ENCODE assay signal across 36 cellular contexts in the genomic region with DNA sequence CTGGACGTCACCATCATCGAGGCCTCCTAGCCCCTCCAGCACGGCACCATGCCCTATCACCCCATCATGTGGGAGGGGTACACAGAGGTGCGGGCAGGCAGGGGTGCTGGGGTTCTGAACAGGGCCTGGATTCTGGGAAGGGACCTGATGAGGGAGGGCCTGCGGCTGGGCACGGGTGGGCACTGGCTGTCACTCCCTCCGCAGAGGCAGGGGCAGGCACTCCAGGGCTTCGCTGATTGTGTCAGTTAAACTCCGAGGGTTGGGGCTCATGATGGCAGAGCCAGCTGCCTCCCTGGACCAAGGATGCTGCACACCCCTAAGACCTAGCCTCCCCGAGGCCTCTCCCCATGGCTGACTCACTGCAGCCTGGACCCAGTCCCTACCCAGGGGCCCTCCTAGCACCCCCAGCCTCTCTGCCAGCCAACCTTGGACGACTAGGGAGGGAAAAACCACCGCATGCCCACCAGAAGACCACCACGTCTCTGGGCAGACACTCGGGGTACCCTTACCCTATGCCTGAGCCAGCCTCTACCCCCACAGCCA. TPM values are rescaled to one million over a fixed set of nuclear protein-coding genes. Genes with fewer than 3 reads are reported as not detected.
"Had no signal": no experiment of that assay in that cellular context is flagged by ENCODE, and none has a peak within 500 bp of the region (broad histone marks: within the 10 kb centered on the region; RNA-seq: fewer than 3 reads in every experiment).

No MANE protein-coding gene starts in this region.

- H3K27ac Mint-ChIP-seq: activated CD4-positive, alpha-beta memory T cell treated with anti-CD3 and anti-CD28 coated beads for 36 hours; activated CD4-positive, alpha-beta T cell treated with anti-CD3 and anti-CD28 coated beads for 36 hours; activated CD4-positive, alpha-beta T cell treated with anti-CD3 and anti-CD28 coated beads, Interleukin-2, amount 10 ng/mL, durations not matched to agents 24 days and 14 days; activated CD8-positive, alpha-beta memory T cell treated with anti-CD3 and anti-CD28 coated beads, Interleukin-2, amount 10 ng/mL, durations not matched to agents 7 days and 5 days; activated CD8-positive, alpha-beta T cell treated with anti-CD3 and anti-CD28 coated beads, Interleukin-2, amount 10 ng/mL, durations not matched to agents 7 days and 5 days; activated naive CD4-positive, alpha-beta T cell treated with anti-CD3 and anti-CD28 coated beads, Interleukin-2, amount 10 ng/mL, durations not matched to agents 7 days and 5 days; activated naive CD4-positive, alpha-beta T cell treated with anti-CD3 and anti-CD28 coated beads, Interleukin-2, amount 50 U/mL, for 72 hours; activated naive CD8-positive, alpha-beta T cell treated with anti-CD3 and anti-CD28 coated beads, Interleukin-2, amount 10 ng/mL, durations not matched to agents 7 days and 5 days; activated T-helper 1 cell treated with anti-CD3 and anti-CD28 coated beads, Interleukin-12 subunit alpha, Interleukin-12 subunit beta, Interleukin-2, Interleukin-4 antibody, amounts not matched to agents 30 ng/mL and 10 ng/mL and 1 ng/mL, durations not matched to agents 14 hours and 24 hours and 36 hours; activated T-helper 2 cell treated with anti-CD3 and anti-CD28 coated beads, Interferon-gamma antibody, Interleukin-2, Interleukin-4, amounts not matched to agents 10 μg/mL and 5 μg/mL and 100 μg/mL, durations not matched to agents 14 hours and 24 hours and 36 hours had no signal

- H3K4me3 Mint-ChIP-seq: activated CD4-positive, alpha-beta memory T cell treated with anti-CD3 and anti-CD28 coated beads for 36 hours; activated CD4-positive, alpha-beta T cell treated with anti-CD3 and anti-CD28 coated beads for 36 hours; activated CD4-positive, alpha-beta T cell treated with anti-CD3 and anti-CD28 coated beads, Interleukin-2, amount 10 ng/mL, durations not matched to agents 24 days and 14 days; activated CD8-positive, alpha-beta memory T cell treated with anti-CD3 and anti-CD28 coated beads, Interleukin-2, amount 10 ng/mL, durations not matched to agents 7 days and 5 days; activated CD8-positive, alpha-beta T cell treated with anti-CD3 and anti-CD28 coated beads, Interleukin-2, amount 10 ng/mL, durations not matched to agents 7 days and 5 days; activated naive CD4-positive, alpha-beta T cell treated with anti-CD3 and anti-CD28 coated beads, Interleukin-2, amount 10 ng/mL, durations not matched to agents 7 days and 5 days; activated naive CD8-positive, alpha-beta T cell treated with anti-CD3 and anti-CD28 coated beads, Interleukin-2, amount 10 ng/mL, durations not matched to agents 7 days and 5 days; activated T-helper 1 cell treated with anti-CD3 and anti-CD28 coated beads, Interleukin-12 subunit alpha, Interleukin-12 subunit beta, Interleukin-2, Interleukin-4 antibody, amounts not matched to agents 30 ng/mL and 10 ng/mL and 1 ng/mL, durations not matched to agents 14 hours and 24 hours and 36 hours; central memory CD8-positive, alpha-beta T cell had no signal

- H3K27me3 Mint-ChIP-seq: activated CD4-positive, alpha-beta memory T cell treated with anti-CD3 and anti-CD28 coated beads for 36 hours; activated CD4-positive, alpha-beta T cell treated with anti-CD3 and anti-CD28 coated beads for 36 hours; activated CD4-positive, alpha-beta T cell treated with anti-CD3 and anti-CD28 coated beads, Interleukin-2, amount 10 ng/mL, durations not matched to agents 24 days and 14 days; activated CD8-positive, alpha-beta memory T cell treated with anti-CD3 and anti-CD28 coated beads, Interleukin-2, amount 10 ng/mL, durations not matched to agents 7 days and 5 days; central memory CD8-positive, alpha-beta T cell had no signal

- H3K36me3 Mint-ChIP-seq: activated naive CD4-positive, alpha-beta T cell treated with anti-CD3 and anti-CD28 coated beads, Interleukin-2, amount 10 ng/mL, durations not matched to agents 7 days and 5 days; activated naive CD8-positive, alpha-beta T cell treated with anti-CD3 and anti-CD28 coated beads, Interleukin-2, amount 10 ng/mL, durations not matched to agents 7 days and 5 days had no signal

- H3K4me1 Mint-ChIP-seq: activated CD4-positive, alpha-beta T cell treated with anti-CD3 and anti-CD28 coated beads for 36 hours; activated CD4-positive, alpha-beta T cell treated with anti-CD3 and anti-CD28 coated beads, Interleukin-2, amount 10 ng/mL, durations not matched to agents 24 days and 14 days; activated CD8-positive, alpha-beta memory T cell treated with anti-CD3 and anti-CD28 coated beads, Interleukin-2, amount 10 ng/mL, durations not matched to agents 7 days and 5 days; activated naive CD4-positive, alpha-beta T cell treated with anti-CD3 and anti-CD28 coated beads, Interleukin-2, amount 10 ng/mL, durations not matched to agents 7 days and 5 days; activated naive CD8-positive, alpha-beta T cell treated with anti-CD3 and anti-CD28 coated beads, Interleukin-2, amount 10 ng/mL, durations not matched to agents 7 days and 5 days had no signal

- H3K9me3 Mint-ChIP-seq: activated CD4-positive, alpha-beta T cell treated with anti-CD3 and anti-CD28 coated beads, Interleukin-2, amount 10 ng/mL, durations not matched to agents 24 days and 14 days had no signal

- H3K27ac ChIP-seq: brain microvascular endothelial cell, colonic mucosa, epithelial cell of prostate, esophagus squamous epithelium, gastroesophageal sphincter had no signal

- H3K4me3 ChIP-seq: colonic mucosa, esophagus squamous epithelium, gastroesophageal sphincter had no signal

- H3K27me3 ChIP-seq: colonic mucosa, esophagus squamous epithelium, gastroesophageal sphincter had no signal

- DNase-seq: activated CD4-positive, alpha-beta memory T cell treated with anti-CD3 and anti-CD28 coated beads for 36 hours; activated CD4-positive, alpha-beta T cell treated with anti-CD3 and anti-CD28 coated beads for 36 hours; activated CD4-positive, alpha-beta T cell treated with anti-CD3 and anti-CD28 coated beads, Interleukin-2, amount 10 ng/mL, durations not matched to agents 24 days and 14 days; activated CD4-positive, CD25-positive, alpha-beta regulatory T cell; activated CD4-positive, CD25-positive, alpha-beta regulatory T cell treated with anti-CD3 and anti-CD28 coated beads, Interleukin-2, amount 50 U/mL, for 72 hours; activated CD8-positive, alpha-beta memory T cell treated with anti-CD3 and anti-CD28 coated beads, Interleukin-2, amount 10 ng/mL, durations not matched to agents 7 days and 5 days; activated CD8-positive, alpha-beta memory T cell treated with anti-CD3 and anti-CD28 coated beads, Interleukin-2, amount 50 U/mL, for 4 hours; activated CD8-positive, alpha-beta T cell treated with anti-CD3 and anti-CD28 coated beads, Interleukin-2, amount 10 ng/mL, durations not matched to agents 7 days and 5 days; activated gamma-delta T cell; activated naive CD4-positive, alpha-beta T cell; activated naive CD4-positive, alpha-beta T cell treated with anti-CD3 and anti-CD28 coated beads, Interleukin-2, amount 10 ng/mL, durations not matched to agents 7 days and 5 days; activated naive CD8-positive, alpha-beta T cell treated with anti-CD3 and anti-CD28 coated beads, Interleukin-2, amount 10 ng/mL, durations not matched to agents 7 days and 5 days; activated T-cell treated with anti-CD3 and anti-CD28 coated beads, Interleukin-2, amount 50 U/mL, for 1 hour; activated T-cell treated with anti-CD3 and anti-CD28 coated beads, Interleukin-2, amount 50 U/mL, for 48 hours; brain microvascular endothelial cell; colonic mucosa; effector CD8-positive, alpha-beta T cell; esophagus squamous epithelium; foreskin melanocyte; T-helper 2 cell had no signal

- H3K36me3 ChIP-seq: brain microvascular endothelial cell, colonic mucosa, esophagus squamous epithelium had no signal

- H3K4me1 ChIP-seq: colonic mucosa, esophagus squamous epithelium, gastroesophageal sphincter had no signal

- ATAC-seq: activated CD4-positive, alpha-beta T cell treated with anti-CD3 and anti-CD28 coated beads for 36 hours; activated CD8-positive, alpha-beta memory T cell treated with anti-CD3 and anti-CD28 coated beads, Interleukin-2, amount 10 ng/mL, durations not matched to agents 7 days and 5 days; activated CD8-positive, alpha-beta T cell treated with anti-CD3 and anti-CD28 coated beads, Interleukin-2, amount 10 ng/mL, durations not matched to agents 7 days and 5 days; activated naive CD4-positive, alpha-beta T cell treated with anti-CD3 and anti-CD28 coated beads, Interleukin-2, amount 50 U/mL, for 72 hours; gastroesophageal sphincter had no signal

- H3K9me3 ChIP-seq: colonic mucosa had no signal

RNA-seq across cellular contexts. Expression of a gene that starts 46.2 kb away (rescaled TPM):
- total RNA-seq: activated CD4-positive, alpha-beta memory T cell treated with anti-CD3 and anti-CD28 coated beads for 36 hours; activated CD4-positive, alpha-beta T cell treated with anti-CD3 and anti-CD28 coated beads, Interleukin-2, amount 10 ng/mL, durations not matched to agents 24 days and 14 days; activated CD8-positive, alpha-beta memory T cell treated with anti-CD3 and anti-CD28 coated beads for 36 hours; activated CD8-positive, alpha-beta memory T cell treated with anti-CD3 and anti-CD28 coated beads, Interleukin-2, amount 10 ng/mL, durations not matched to agents 7 days and 5 days; activated CD8-positive, alpha-beta T cell treated with anti-CD3 and anti-CD28 coated beads, Interleukin-2, amount 10 ng/mL, durations not matched to agents 7 days and 5 days; activated naive CD4-positive, alpha-beta T cell treated with anti-CD3 and anti-CD28 coated beads, Interleukin-2, amount 50 U/mL, for 72 hours; activated T-helper 1 cell treated with anti-CD3 and anti-CD28 coated beads, Interleukin-12 subunit alpha, Interleukin-12 subunit beta, Interleukin-2, Interleukin-4 antibody, amounts not matched to agents 30 ng/mL and 10 ng/mL and 1 ng/mL, durations not matched to agents 14 hours and 24 hours and 36 hours; activated T-helper 2 cell treated with anti-CD3 and anti-CD28 coated beads, Interferon-gamma antibody, Interleukin-2, Interleukin-4, amounts not matched to agents 10 μg/mL and 5 μg/mL and 100 μg/mL, durations not matched to agents 14 hours and 24 hours and 36 hours; astrocyte; bronchial epithelial cell; cardiac septum; dermis microvascular lymphatic vessel endothelial cell; endothelial cell of umbilical vein; fibroblast of villous mesenchyme; gastroesophageal sphincter; glomerular endothelial cell; T-helper 1 cell treated with Interleukin-12 subunit alpha and Interleukin-12 subunit beta and Interleukin-4 antibody, amounts not matched to agents 30 ng/mL and 1 ng/mL, for 36 hours had no signal
- polyA plus RNA-seq: fibroblast of lung had no signal
